ENCODE assay signal across 16 cellular contexts in the genomic region with DNA sequence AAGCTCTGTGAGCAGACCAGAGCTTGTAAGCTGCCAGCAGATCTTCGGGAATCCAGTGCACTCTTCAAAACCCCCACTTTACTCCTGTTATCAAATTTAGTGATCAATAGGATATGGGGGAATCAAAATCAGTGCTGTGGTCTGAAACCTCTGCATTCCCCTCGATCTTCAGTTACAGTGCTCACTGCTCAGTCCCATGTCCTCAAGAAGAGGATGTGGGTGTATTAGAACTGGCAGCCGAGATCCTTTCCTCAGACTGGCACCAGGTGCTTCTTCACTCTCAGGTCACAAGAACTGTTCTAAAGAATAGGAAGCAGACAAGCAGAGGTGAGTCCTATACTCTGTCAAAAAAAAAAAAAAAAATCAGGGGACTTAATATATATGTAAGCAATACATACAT. TPM values are rescaled to one million over a fixed set of nuclear protein-coding genes. Genes with fewer than 3 reads are reported as not detected.
DNase-seq lines count a peak whose midpoint lies in the region; ATAC-seq, FAIRE-seq and TF ChIP-seq lines count a peak whose summit lies in the region.
"Had no signal": no experiment of that assay in that cellular context is flagged by ENCODE, and none has a peak within 500 bp of the region (broad histone marks: within the 10 kb centered on the region; RNA-seq: fewer than 3 reads in every experiment).

No MANE protein-coding gene starts in this region.

- H3K4me1 Mint-ChIP-seq in activated T-cell treated with anti-CD3 and anti-CD28 coated beads, Interleukin-2, amount 50 U/mL, for 72 hours (ENCODE audit: low read depth) = peaks cover 24% of the 10 kb centered on the region
- peaks cover 33% of the 10 kb centered on the region for H3K4me1 Mint-ChIP-seq in activated naive CD8-positive, alpha-beta T cell (ENCODE audit: low read depth)
- H3K4me1 Mint-ChIP-seq in stimulated activated naive CD8-positive, alpha-beta T cell treated with anti-CD3 and anti-CD28 coated beads, Interleukin-15, amount 100 ng/mL, for 72 hours = peaks cover 33% of the 10 kb centered on the region

- peak; percentile 16 for FAIRE-seq in GM12891 (lab: Jason Lieb, UNC)
- FAIRE-seq in H54 (lab: Jason Lieb, UNC) = no peak
- FAIRE-seq: A549, HTR-8/SVneo had no signal

- H3K4me3 Mint-ChIP-seq in activated T-cell treated with anti-CD3 and anti-CD28 coated beads, Interleukin-2, amount 50 U/mL, for 72 hours = peak overlapping the region; percentile 17 to 66
- H3K4me3 Mint-ChIP-seq in activated naive CD8-positive, alpha-beta T cell = peak overlapping the region; percentile 30
- H3K4me3 Mint-ChIP-seq in stimulated activated naive CD8-positive, alpha-beta T cell treated with anti-CD3 and anti-CD28 coated beads, Interleukin-15, amount 100 ng/mL, for 72 hours = peak overlapping the region; percentile 32 to 35
- H3K4me3 Mint-ChIP-seq: IgD-negative memory B cell had no signal

- ATAC-seq in activated T-cell treated with anti-CD3 and anti-CD28 coated beads, Interleukin-2, amount 50 U/mL, for 72 hours (replicated peaks in 1 of 2) = peak; percentile 22 to 25
- no peak for ATAC-seq in stimulated activated naive CD8-positive, alpha-beta T cell treated with anti-CD3 and anti-CD28 coated beads, Interleukin-15, amount 100 ng/mL, for 72 hours
- ATAC-seq: A549 had no signal

- no peak for DNase-seq in activated T-cell treated with anti-CD3 and anti-CD28 coated beads, Interleukin-2, amount 50 U/mL, for 72 hours
- DNase-seq in activated T-cell treated with anti-CD3 and anti-CD28 coated beads, Interleukin-2, amount 50 U/mL, for 48 hours = no peak
- DNase-seq in GM12891 (ENCODE audit: insufficient read length, low spot score) (no peak), H54 (ENCODE audit: insufficient read length, low spot score) (no peak), epidermal melanocyte (ENCODE audit: insufficient read length, low spot score) (no peak)
- no peak for DNase-seq in stimulated activated naive CD8-positive, alpha-beta T cell treated with anti-CD3 and anti-CD28 coated beads, Interleukin-15, amount 100 ng/mL, for 72 hours
- DNase-seq: Karpas-422, NCI-H1048, NCI-H1436, NCI-H2029, NCI-H345, NCI-H524 treated with DMSO at 0.1 percent for 48 hours had no signal

- peak overlapping the region; percentile 67 for H3K27ac Mint-ChIP-seq in activated T-cell treated with anti-CD3 and anti-CD28 coated beads, Interleukin-2, amount 50 U/mL, for 72 hours
- peak overlapping the region; percentile 77 for H3K27ac Mint-ChIP-seq in activated naive CD8-positive, alpha-beta T cell
- H3K27ac Mint-ChIP-seq in stimulated activated naive CD8-positive, alpha-beta T cell treated with anti-CD3 and anti-CD28 coated beads, Interleukin-15, amount 100 ng/mL, for 72 hours = peak overlapping the region; percentile 59 to 82

- H3K9me3 Mint-ChIP-seq in activated T-cell treated with anti-CD3 and anti-CD28 coated beads, Interleukin-2, amount 50 U/mL, for 72 hours = no peaks in the 10 kb centered on the region
- no peaks in the 10 kb centered on the region for H3K9me3 Mint-ChIP-seq in activated naive CD8-positive, alpha-beta T cell (ENCODE audit: low read depth)
- H3K9me3 Mint-ChIP-seq in stimulated activated naive CD8-positive, alpha-beta T cell treated with anti-CD3 and anti-CD28 coated beads, Interleukin-15, amount 100 ng/mL, for 72 hours = no peaks in the 10 kb centered on the region
- H3K9me3 Mint-ChIP-seq: IgD-negative memory B cell had no signal

- H3K36me3 Mint-ChIP-seq in activated T-cell treated with anti-CD3 and anti-CD28 coated beads, Interleukin-2, amount 50 U/mL, for 72 hours (ENCODE audit: insufficient read depth in 2 of 2) = peaks cover 9 to 21% of the 10 kb centered on the region in 2 donors
- H3K36me3 Mint-ChIP-seq in activated naive CD8-positive, alpha-beta T cell = peaks cover 29% of the 10 kb centered on the region

- no peak for TF ChIP-seq POLR2A in GM12891 (IDR thresholded peaks at IDR 0.05; ENCODE audit: low read depth, low read length)
- TF ChIP-seq POLR2A in H54 (IDR thresholded peaks at IDR 0.05; ENCODE audit: low read depth, low read length) = no peak

- H3K27me3 Mint-ChIP-seq in activated T-cell treated with anti-CD3 and anti-CD28 coated beads, Interleukin-2, amount 50 U/mL, for 72 hours (ENCODE audit: low read depth) = no peaks in the 10 kb centered on the region
- H3K27me3 Mint-ChIP-seq in activated naive CD8-positive, alpha-beta T cell = no peaks in the 10 kb centered on the region
- no peaks in the 10 kb centered on the region for H3K27me3 Mint-ChIP-seq in stimulated activated naive CD8-positive, alpha-beta T cell treated with anti-CD3 and anti-CD28 coated beads, Interleukin-15, amount 100 ng/mL, for 72 hours
- H3K27me3 Mint-ChIP-seq: IgD-negative memory B cell had no signal

TF ChIP-seq in GM12891, 5 proteins besides CTCF, POLR2A, EP300 and RAD21:
- no peak for TF ChIP-seq POLR2AphosphoS5 (IDR thresholded peaks at IDR 0.05; ENCODE audit: low read depth, low read length)
- no peak for TF ChIP-seq POU2F2 (IDR thresholded peaks at IDR 0.05; ENCODE audit: low read depth, low read length)
- TF ChIP-seq SPI1 (IDR thresholded peaks at IDR 0.05; ENCODE audit: low read depth, low read length) = no peak
- no peak for TF ChIP-seq PAX5 (IDR thresholded peaks at IDR 0.05; ENCODE audit: insufficient read depth, low read length, severe bottlenecking)
- TF ChIP-seq TAF1 (IDR thresholded peaks at IDR 0.05; ENCODE audit: low read depth, low read length) = no peak
TF ChIP-seq in GM12891: peak in this region for 0.

RNA-seq across cellular contexts. Expression of gene MAML2, which starts 15.3 kb away (rescaled TPM):
- 10 to 100 TPM; 30.5 to 34.6 TPM for total RNA-seq in activated T-cell treated with anti-CD3 and anti-CD28 coated beads, Interleukin-2, amount 50 U/mL, for 72 hours
- 4.5 TPM for polyA plus RNA-seq in GM12891 (2012; ENCODE audit: low read depth, missing spikeins)

RNA-seq across cellular contexts. Expression of gene CCDC82, which starts 31.4 kb away (rescaled TPM):
- 10 to 100 TPM; 44.6 to 55.3 TPM for total RNA-seq in activated T-cell treated with anti-CD3 and anti-CD28 coated beads, Interleukin-2, amount 50 U/mL, for 72 hours
- polyA plus RNA-seq in GM12891 (2012; ENCODE audit: low read depth, missing spikeins) = 18.9 TPM

RNA-seq across cellular contexts. Expression of gene JRKL, which starts 31.5 kb away (rescaled TPM):
- 10 to 100 TPM; 10.6 to 11.0 TPM for total RNA-seq in activated T-cell treated with anti-CD3 and anti-CD28 coated beads, Interleukin-2, amount 50 U/mL, for 72 hours
- 3.8 TPM for polyA plus RNA-seq in GM12891 (2012; ENCODE audit: low read depth, missing spikeins)
